16 cellular contexts compared by ENCODE assay signal in genomic region chr14:68808696-68809095, GRCh38. TPM values are rescaled to one million over a fixed set of nuclear protein-coding genes. Genes with fewer than 3 reads are reported as not detected.
DNase-seq lines count a peak whose midpoint lies in the region; ATAC-seq and TF ChIP-seq lines count a peak whose summit lies in the region.
"Had no signal": no experiment of that assay in that cellular context is flagged by ENCODE, and none has a peak within 500 bp of the region (broad histone marks: within the 10 kb centered on the region; RNA-seq: fewer than 3 reads in every experiment).

No MANE protein-coding gene starts in this region.

- intact Hi-C loops in heart right ventricle (cut with DNase I): loop anchor here in 1 of 10 donors (5.0 kb wide), 1 partner anchor 726 kb away; no protein-coding TSS in a partner anchor
- intact Hi-C loops in Right ventricle myocardium superior (cut with DNase I): no loop called here

- H3K27ac ChIP-seq in heart right ventricle (peak overlapping the region in 9 of 10 donors; percentile 7 to 79 (median 36)), gastroesophageal sphincter (peak overlapping the region in 3 of 4 donors; percentile 86 to 89 (median 86)), rectal smooth muscle tissue (ENCODE audit: low read depth, low read length) (peak overlapping the region; percentile 96)

- DNase-seq in heart right ventricle: no peak
- DNase-seq in Right ventricle myocardium superior: no peak
- no peak for DNase-seq in AG08395 (ENCODE audit: low spot score)
- no peak for DNase-seq in NCI-H146 treated with DMSO at 0.1 percent for 48 hours (lab: John Stamatoyannopoulos, UW; ENCODE audit: unreplicated experiment)
- no peak for DNase-seq in stimulated activated CD4-positive, alpha-beta T cell treated with anti-CD3 and anti-CD28 coated beads, Interleukin-15, amount 100 ng/mL, for 24 hours
- DNase-seq: activated CD4-positive, alpha-beta T cell treated with anti-CD3 and anti-CD28 coated beads for 36 hours; DMS153; immature natural killer cell; MV-4-11; NCI-H226; stimulated activated CD4-positive, alpha-beta T cell treated with anti-CD3 and anti-CD28 coated beads, Interleukin-4, amount 100 ng/mL, for 4 hours; stimulated activated naive CD8-positive, alpha-beta T cell treated with anti-CD3 and anti-CD28 coated beads, Interleukin-15, Interleukin-2, amounts not matched to agents 100 U/mL and 50 U/mL, for 24 hours had no signal

- TF ChIP-seq POLR2A in gastroesophageal sphincter (IDR thresholded peaks at IDR 0.05): no peak

- no peaks in the 10 kb centered on the region for H3K27me3 ChIP-seq in heart right ventricle
- H3K27me3 ChIP-seq in gastroesophageal sphincter: no peaks in the 10 kb centered on the region
- no peaks in the 10 kb centered on the region for H3K27me3 ChIP-seq in rectal smooth muscle tissue (ENCODE audit: control insufficient read depth, insufficient read depth, low read length)

- H3K9ac ChIP-seq in rectal smooth muscle tissue (ENCODE audit: low read length): no peak overlapping the region

- ATAC-seq in heart right ventricle: no peak
- ATAC-seq in Right ventricle myocardium superior (ENCODE audit: poor library complexity): no peak
- ATAC-seq in gastroesophageal sphincter: no peak
- no peak for ATAC-seq in HG02938 (IDR thresholded peaks at IDR 0.05; ENCODE audit: unreplicated experiment)
- ATAC-seq: activated CD4-positive, alpha-beta T cell treated with anti-CD3 and anti-CD28 coated beads for 36 hours; Panc1; stimulated activated naive CD8-positive, alpha-beta T cell treated with anti-CD3 and anti-CD28 coated beads, Interleukin-15, Interleukin-2, amounts not matched to agents 100 U/mL and 50 U/mL, for 24 hours had no signal

- 84 to 85% methylated on average over 7 of the region's 7 CpGs for WGBS in heart right ventricle, 2 donors
- WGBS in gastroesophageal sphincter (ENCODE audit: low coverage in 1 of 2), 2 donors: 48% methylated on average over 4 of the region's 7 CpGs; no CpG with 5 or more reads in 1 of the 2 donors

- no peak for TF ChIP-seq CTCF in heart right ventricle (IDR thresholded peaks at IDR 0.05)
- no peak for TF ChIP-seq CTCF in gastroesophageal sphincter (IDR thresholded peaks at IDR 0.05)

- H3K36me3 ChIP-seq in heart right ventricle: no peaks in the 10 kb centered on the region
- no peaks in the 10 kb centered on the region for H3K36me3 ChIP-seq in gastroesophageal sphincter
- H3K36me3 ChIP-seq in rectal smooth muscle tissue (ENCODE audit: control insufficient read depth, insufficient read depth, low read length): no peaks in the 10 kb centered on the region

- H3K4me3 ChIP-seq in heart right ventricle (no peak overlapping the region), gastroesophageal sphincter (no peak overlapping the region), rectal smooth muscle tissue (ENCODE audit: low read length) (no peak overlapping the region)

- no peak for TF ChIP-seq EP300 in gastroesophageal sphincter (IDR thresholded peaks at IDR 0.05)

- H3K4me1 ChIP-seq in heart right ventricle (peaks cover 13 to 60% (median 33%) of the 10 kb centered on the region in 9 donors), gastroesophageal sphincter (peaks cover 6 to 90% (median 39%) of the 10 kb centered on the region in 3 donors), rectal smooth muscle tissue (ENCODE audit: control insufficient read depth, insufficient read depth, low read length) (peaks cover 62% of the 10 kb centered on the region)

- H3K9me3 ChIP-seq in heart right ventricle (peaks cover 0 to 9% (median 0%) of the 10 kb centered on the region in 11 donors), gastroesophageal sphincter (peaks cover 0 to 9% (median 0%) of the 10 kb centered on the region in 3 donors)

RNA-seq across cellular contexts. Expression of gene ZFP36L1, which starts 15.8 kb away (rescaled TPM):
- total RNA-seq in heart right ventricle (100 to 1,000 TPM in 2 of 10 donors, 10 to 100 TPM in 8; 46.5 to 127 (median 55.3) TPM), Right ventricle myocardium superior (45.5 TPM), gastroesophageal sphincter (100 to 1,000 TPM; 154 to 451 (median 280) TPM)
- polyA plus RNA-seq in heart right ventricle: 10 to 100 TPM; 40.8 to 41.1 TPM

Comparison
In these comparisons a context has a peak if more than half of its experiments do, and no peak if none do; other contexts are left out.
1. H3K27ac ChIP-seq: peak in every context shown above with its lines; median percentile 96 in rectal smooth muscle tissue; 86 in gastroesophageal sphincter; 36 in heart right ventricle.